ENCODE assay signal across 14 cellular contexts in genomic region chr3:146334151-146334550, GRCh38.
A peak's percentile ranks its signal among the peaks of the same experiment; 100 is the strongest.
DNase-seq lines count a peak whose midpoint lies in the region; ATAC-seq, FAIRE-seq and TF ChIP-seq lines count a peak whose summit lies in the region.
"Had no signal": no experiment of that assay in that cellular context is flagged by ENCODE, and none has a peak within 500 bp of the region (broad histone marks: within the 10 kb centered on the region; RNA-seq: fewer than 3 reads in every experiment).

No MANE protein-coding gene starts in this region.

- no peaks in the 10 kb centered on the region for H3K4me1 Mint-ChIP-seq in activated CD4-positive, alpha-beta T cell treated with anti-CD3 and anti-CD28 coated beads, Interleukin-2, amount 10 ng/mL, durations not matched to agents 24 days and 14 days
- H3K4me1 Mint-ChIP-seq: activated naive CD8-positive, alpha-beta T cell treated with anti-CD3 and anti-CD28 coated beads, Interleukin-2, amount 50 U/mL, for 24 hours; B cell had no signal

- H3K9me3 ChIP-seq in WERI-Rb-1 (ENCODE audit: severe bottlenecking) (no peaks in the 10 kb centered on the region), small intestine (ENCODE audit: control insufficient read depth, low read depth) (no peaks in the 10 kb centered on the region)
- H3K9me3 ChIP-seq: esophagus squamous epithelium, spleen had no signal

- ATAC-seq in GM19324 (IDR thresholded peaks at IDR 0.05; ENCODE audit: low FRiP score, unreplicated experiment): no peak
- no peak for ATAC-seq in HG03025 (IDR thresholded peaks at IDR 0.05; ENCODE audit: low FRiP score, unreplicated experiment)
- ATAC-seq: activated naive CD8-positive, alpha-beta T cell treated with anti-CD3 and anti-CD28 coated beads, Interleukin-2, amount 50 U/mL, for 24 hours had no signal

- no peak overlapping the region for H3K27ac Mint-ChIP-seq in activated CD4-positive, alpha-beta T cell treated with anti-CD3 and anti-CD28 coated beads, Interleukin-2, amount 10 ng/mL, durations not matched to agents 24 days and 14 days
- H3K27ac Mint-ChIP-seq: activated naive CD8-positive, alpha-beta T cell treated with anti-CD3 and anti-CD28 coated beads, Interleukin-2, amount 50 U/mL, for 24 hours; B cell had no signal

- intact Hi-C loops in activated CD4-positive, alpha-beta T cell treated with anti-CD3 and anti-CD28 coated beads, Interleukin-2, amount 10 ng/mL, durations not matched to agents 24 days and 14 days (cut with micrococcal nuclease): no loop called here

- no peak overlapping the region for H3K27ac ChIP-seq in WERI-Rb-1
- no peak overlapping the region for H3K27ac ChIP-seq in small intestine (ENCODE audit: low read depth in 1 of 2, low read length in 1 of 2)
- H3K27ac ChIP-seq: esophagus squamous epithelium, KMS-11, spleen had no signal

- H3K36me3 ChIP-seq in WERI-Rb-1: no peaks in the 10 kb centered on the region
- no peaks in the 10 kb centered on the region for H3K36me3 ChIP-seq in small intestine (ENCODE audit: control insufficient read depth in 2 of 2, insufficient read depth in 2 of 2, low read length in 2 of 2)
- H3K36me3 ChIP-seq: esophagus squamous epithelium, spleen had no signal

- DNase-seq in activated CD4-positive, alpha-beta T cell treated with anti-CD3 and anti-CD28 coated beads, Interleukin-2, amount 10 ng/mL, durations not matched to agents 24 days and 14 days: peak; percentile 24
- no peak for DNase-seq in activated CD4-positive, alpha-beta T cell treated with anti-CD3 and anti-CD28 coated beads for 48 hours
- peak; percentile 28 for DNase-seq in WERI-Rb-1
- DNase-seq in fibroblast of villous mesenchyme (ENCODE audit: low read depth): peak; percentile 52
- peak; percentile 4 for DNase-seq in small intestine
- DNase-seq in NCI-H2171 (lab: John Stamatoyannopoulos, UW): no peak
- DNase-seq: activated naive CD8-positive, alpha-beta T cell treated with anti-CD3 and anti-CD28 coated beads, Interleukin-2, amount 50 U/mL, for 24 hours; esophagus squamous epithelium; spleen; SW 1271 had no signal

- no peak for FAIRE-seq in small intestine (lab: Jason Lieb, UNC)

- 86 to 89% (median 88%) methylated on average over 7 of the region's 7 CpGs for WGBS in small intestine, 3 donors

- H3K27me3 ChIP-seq in WERI-Rb-1 (ENCODE audit: insufficient read depth, low read depth, severe bottlenecking) (no peaks in the 10 kb centered on the region), small intestine (ENCODE audit: control insufficient read depth in 2 of 2, insufficient read depth in 2 of 2, low read length in 2 of 2) (no peaks in the 10 kb centered on the region)
- H3K27me3 ChIP-seq: esophagus squamous epithelium, spleen had no signal

- no peaks in the 10 kb centered on the region for H3K4me1 ChIP-seq in small intestine (ENCODE audit: control insufficient read depth in 2 of 2, insufficient read depth in 1 of 2, low read depth in 1 of 2, low read length in 1 of 2)
- H3K4me1 ChIP-seq: esophagus squamous epithelium, spleen had no signal

- H3K4me3 ChIP-seq in WERI-Rb-1 (ENCODE audit: low read depth, low read length): no peak overlapping the region
- H3K4me3 ChIP-seq in fibroblast of villous mesenchyme (ENCODE audit: low read depth, low read length): no peak overlapping the region
- no peak overlapping the region for H3K4me3 ChIP-seq in small intestine (ENCODE audit: low read depth in 1 of 2, low read length in 2 of 2)
- H3K4me3 ChIP-seq: esophagus squamous epithelium, spleen had no signal

- H3K4me3 Mint-ChIP-seq in activated CD4-positive, alpha-beta T cell treated with anti-CD3 and anti-CD28 coated beads, Interleukin-2, amount 10 ng/mL, durations not matched to agents 24 days and 14 days: no peak overlapping the region
- H3K4me3 Mint-ChIP-seq: activated naive CD8-positive, alpha-beta T cell treated with anti-CD3 and anti-CD28 coated beads, Interleukin-2, amount 50 U/mL, for 24 hours; B cell had no signal

- H3K9me3 Mint-ChIP-seq in activated CD4-positive, alpha-beta T cell treated with anti-CD3 and anti-CD28 coated beads, Interleukin-2, amount 10 ng/mL, durations not matched to agents 24 days and 14 days: no peaks in the 10 kb centered on the region
- H3K9me3 Mint-ChIP-seq: activated naive CD8-positive, alpha-beta T cell treated with anti-CD3 and anti-CD28 coated beads, Interleukin-2, amount 50 U/mL, for 24 hours had no signal

- H3K36me3 Mint-ChIP-seq in activated CD4-positive, alpha-beta T cell treated with anti-CD3 and anti-CD28 coated beads, Interleukin-2, amount 10 ng/mL, durations not matched to agents 24 days and 14 days (ENCODE audit: low read depth): no peaks in the 10 kb centered on the region

- TF ChIP-seq CTCF in WERI-Rb-1 (IDR thresholded peaks at IDR 0.05; ENCODE audit: low read depth, low read length) (peak; percentile 13; the same call in 1 of the 2 replicates), fibroblast of villous mesenchyme (IDR thresholded peaks at IDR 0.05; ENCODE audit: insufficient read depth, low read depth, low read length) (peak; percentile 64)

- peaks cover 2% of the 10 kb centered on the region for H3K27me3 Mint-ChIP-seq in activated CD4-positive, alpha-beta T cell treated with anti-CD3 and anti-CD28 coated beads, Interleukin-2, amount 10 ng/mL, durations not matched to agents 24 days and 14 days
- H3K27me3 Mint-ChIP-seq: activated naive CD8-positive, alpha-beta T cell treated with anti-CD3 and anti-CD28 coated beads, Interleukin-2, amount 50 U/mL, for 24 hours; B cell had no signal

Comparison
In these comparisons a context has a peak if more than half of its experiments do, and no peak if none do; other contexts are left out.
1. DNase-seq: peak in activated CD4-positive, alpha-beta T cell treated with anti-CD3 and anti-CD28 coated beads, Interleukin-2, amount 10 ng/mL, durations not matched to agents 24 days and 14 days (single experiment), WERI-Rb-1 (single experiment), fibroblast of villous mesenchyme (single experiment) and small intestine (single experiment); none in activated CD4-positive, alpha-beta T cell treated with anti-CD3 and anti-CD28 coated beads for 48 hours (single experiment) and NCI-H2171 (single experiment).